ENCODE assay signal across 21 cellular contexts in the genomic region with DNA sequence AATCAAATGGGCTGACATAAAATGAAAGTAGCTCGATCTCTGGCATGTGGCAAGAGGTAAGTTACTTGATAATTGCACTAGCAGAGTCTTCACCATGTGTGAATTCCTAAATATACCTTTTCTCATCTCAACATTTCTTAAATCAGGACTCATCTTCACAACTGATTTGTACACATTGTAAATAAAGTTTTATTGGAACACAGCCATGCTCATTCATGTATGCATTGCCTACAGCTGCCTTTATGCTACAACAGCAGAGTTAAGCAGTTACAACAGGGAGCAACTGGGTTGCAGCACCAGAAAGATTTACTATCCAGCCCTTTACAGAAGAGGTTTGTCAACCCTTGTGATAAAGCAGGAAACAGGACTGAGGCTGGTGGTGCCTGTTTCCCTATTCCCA.
"Had no signal": no experiment of that assay in that cellular context is flagged by ENCODE, and none has a peak within 500 bp of the region (broad histone marks: within the 10 kb centered on the region; RNA-seq: fewer than 3 reads in every experiment).

No MANE protein-coding gene starts in this region.

- DNase-seq: Karpas-422, KG1, MG63, NCI-H1048, NCI-H1105, NCI-H1417, NCI-H1436 treated with DMSO at 0.1 percent for 48 hours, NCI-H1694, NCI-H187 treated with DMSO at 0.1 percent for 48 hours, NCI-H2029 treated with DMSO at 0.1 percent for 48 hours, NCI-H2171 treated with DMSO at 0.1 percent for 48 hours, NCI-H345, NCI-H510A, NCI-H524 treated with DMSO at 0.1 percent for 48 hours, NCI-H69, NCI-H774, PC-3, SHP77, SK-N-SH, SW 1271 had no signal

- H3K9me2 ChIP-seq: SK-N-SH had no signal

- H3K27me3 ChIP-seq: MG63 had no signal

- ATAC-seq: PC-3 had no signal

- H3K9ac ChIP-seq: SK-N-SH had no signal

- H3K27ac ChIP-seq: RWPE1 had no signal

- H3K4me2 ChIP-seq: SK-N-SH had no signal

- H3K4me3 ChIP-seq: MG63 had no signal
